In genomic region chr2:41869542-41870256, GRCh38 we compare ENCODE assay signal across 8 cellular contexts.
DNase-seq lines count a peak whose midpoint lies in the region; ATAC-seq, FAIRE-seq and TF ChIP-seq lines count a peak whose summit lies in the region.

No MANE protein-coding gene starts in this region.

- no peaks in the 10 kb centered on the region for H3K9me3 Mint-ChIP-seq in Calu3 (ENCODE audit: low read depth, unreplicated experiment)

- CTCF ChIA-PET in Calu3 (lab: Charles Lee): interaction anchor here (0.6 to 2.3 kb wide), 14 partner anchors 16 to 459 kb away, joined by 3 to 25 read pairs (median 4); no protein-coding TSS in a partner anchor

- dilution Hi-C loops in keratinocyte (cut with MboI; ENCODE audit: extremely low pct_ligation_motif_present, low sequenced_read_pairs): loop anchor here (25.0 kb wide), 1 partner anchor 218 kb away; no protein-coding TSS in a partner anchor

- H3K4me3 ChIP-seq in bronchial epithelial cell (ENCODE audit: low read depth, low read length): no peak overlapping the region
- H3K4me3 ChIP-seq in keratinocyte (ENCODE audit: control insufficient read depth in 2 of 3, extremely low read depth in 1 of 3, insufficient read depth in 2 of 3, low read depth in 1 of 3, low read length in 3 of 3): no peak overlapping the region

- peak; percentile 87 for TF ChIP-seq CTCF in Calu3 (IDR thresholded peaks at IDR 0.05; ENCODE audit: unreplicated experiment)
- TF ChIP-seq CTCF in bronchial epithelial cell (IDR thresholded peaks at IDR 0.05; ENCODE audit: insufficient read depth, low read length, severe bottlenecking): peak; percentile 90
- TF ChIP-seq CTCF in keratinocyte (optimal IDR thresholded peaks at IDR 0.05 in 1 of 3, IDR thresholded peaks at IDR 0.05 in 1 of 3, conservative IDR thresholded peaks at IDR 0.05 in 1 of 3; ENCODE audit: extremely low read depth in 1 of 3, insufficient read depth in 2 of 3, low read length in 3 of 3): peak; percentile 71 to 89 (median 88)

- H3K4me2 ChIP-seq in keratinocyte (ENCODE audit: control insufficient read depth, extremely low read depth, insufficient read depth, low read depth, low read length): no peak overlapping the region

- no peak overlapping the region for H2AFZ ChIP-seq in keratinocyte (ENCODE audit: control insufficient read depth, low read length)

- H3K4me3 Mint-ChIP-seq in Calu3 (ENCODE audit: low read depth, unreplicated experiment): no peak overlapping the region

- no TSS peak for BruUV-seq in Calu3 (replicated peaks; lab: Mats Ljungman, UMichigan)

- H3K4me1 Mint-ChIP-seq in Calu3 (ENCODE audit: low read depth, unreplicated experiment): peaks cover 42% of the 10 kb centered on the region

- no peak overlapping the region for H3K27ac Mint-ChIP-seq in Calu3 (ENCODE audit: unreplicated experiment)

- intact Hi-C loops in Calu3 (cut with micrococcal nuclease; ENCODE audit: unreplicated experiment): loop anchor here (1.0 to 10.0 kb wide), 3 partner anchors 186 to 365 kb away; no protein-coding TSS in a partner anchor

- peak; percentile 58 for ATAC-seq in GM21526 (IDR thresholded peaks at IDR 0.05; ENCODE audit: low FRiP score, unreplicated experiment)
- no peak for ATAC-seq in GM18861 (IDR thresholded peaks at IDR 0.05; ENCODE audit: unreplicated experiment)

- H3K9me3 ChIP-seq in keratinocyte (ENCODE audit: control insufficient read depth, low read depth, low read length): no peaks in the 10 kb centered on the region

- no peak overlapping the region for H3K9ac ChIP-seq in keratinocyte (ENCODE audit: control insufficient read depth, extremely low read depth, insufficient read depth, low read length)

- no peaks in the 10 kb centered on the region for H3K4me1 ChIP-seq in keratinocyte (ENCODE audit: control insufficient read depth, extremely low read depth, insufficient read depth, low read length)

- no peaks in the 10 kb centered on the region for H3K36me3 Mint-ChIP-seq in Calu3 (ENCODE audit: insufficient read depth, unreplicated experiment)

- H3K27me3 Mint-ChIP-seq in Calu3 (ENCODE audit: unreplicated experiment): no peaks in the 10 kb centered on the region

- no peak overlapping the region for H3K27ac ChIP-seq in keratinocyte (ENCODE audit: control insufficient read depth, insufficient read depth, low read length)

- H4K20me1 ChIP-seq in keratinocyte (ENCODE audit: control insufficient read depth, extremely low read depth, insufficient read depth, low read length): no peaks in the 10 kb centered on the region

- H3K36me3 ChIP-seq in bronchial epithelial cell (ENCODE audit: control insufficient read depth, insufficient read depth, low read length): no peaks in the 10 kb centered on the region
- H3K36me3 ChIP-seq in keratinocyte (ENCODE audit: control insufficient read depth in 2 of 2, extremely low read depth in 1 of 2, insufficient read depth in 2 of 2, low read length in 2 of 2): no peaks in the 10 kb centered on the region

- no peaks in the 10 kb centered on the region for H3K79me2 ChIP-seq in keratinocyte (ENCODE audit: control insufficient read depth, insufficient read depth, low read length)

- H3K27me3 ChIP-seq in bronchial epithelial cell (ENCODE audit: control insufficient read depth, insufficient read depth, low read length) (no peaks in the 10 kb centered on the region), keratinocyte (ENCODE audit: control insufficient read depth, extremely low read depth, insufficient read depth, low read length) (no peaks in the 10 kb centered on the region)

- peak; percentile 82 for DNase-seq in Calu3
- DNase-seq in NCI-H1105 (lab: John Stamatoyannopoulos, UW): peak; percentile 30
- DNase-seq in activated CD4-positive, CD25-positive, alpha-beta regulatory T cell (lab: John Stamatoyannopoulos, UW): peak; percentile 35 to 49 (median 39)
- peak; percentile 38 for DNase-seq in bronchial epithelial cell (ENCODE audit: low read depth)
- no peak for DNase-seq in keratinocyte (ENCODE audit: low read depth, low spot score)
- peak; percentile 69 for DNase-seq in stimulated activated CD4-positive, alpha-beta T cell treated with anti-CD3 and anti-CD28 coated beads, Interleukin-1b, Interleukin-23, amount 100 ng/mL, for 48 hours

- FAIRE-seq in bronchial epithelial cell (lab: Jason Lieb, UNC) (no peak), keratinocyte (lab: Jason Lieb, UNC) (no peak)

- H3K9me1 ChIP-seq in keratinocyte (ENCODE audit: control insufficient read depth, extremely low read depth, insufficient read depth, low read length): no peaks in the 10 kb centered on the region
